14 cellular contexts compared by ENCODE assay signal in genomic region chr3:49023775-49024174, GRCh38. TPM values are rescaled to one million over a fixed set of nuclear protein-coding genes. Genes with fewer than 3 reads are reported as not detected.
DNase-seq lines count a peak whose midpoint lies in the region; ATAC-seq and TF ChIP-seq lines count a peak whose summit lies in the region.
"Had no signal": no experiment of that assay in that cellular context is flagged by ENCODE, and none has a peak within 500 bp of the region (broad histone marks: within the 10 kb centered on the region; RNA-seq: fewer than 3 reads in every experiment).

No MANE protein-coding gene starts in this region.

- peaks cover 41% of the 10 kb centered on the region for H3K4me1 Mint-ChIP-seq in T-helper 1 cell treated with Interleukin-12 subunit alpha and Interleukin-12 subunit beta and Interleukin-4 antibody, amounts not matched to agents 30 μg/mL and 1 μg/mL, for 36 hours (ENCODE audit: low read depth)
- H3K4me1 Mint-ChIP-seq in nephron: peaks cover 38% of the 10 kb centered on the region

- no peak for ATAC-seq in activated naive CD4-positive, alpha-beta T cell treated with anti-CD3 and anti-CD28 coated beads, Interleukin-2, amount 50 U/mL, for 72 hours

- H3K9me3 ChIP-seq in Karpas-422 (ENCODE audit: low read length): no peaks in the 10 kb centered on the region

- intact Hi-C loops in lower leg skin (cut with DNase I; ENCODE audit: low total_unique reads): no loop called here

- peaks cover 11% of the 10 kb centered on the region; the same call in 1 of the 2 replicates for H4K20me1 ChIP-seq in Karpas-422 (ENCODE audit: insufficient read depth, low read depth, low read length)

- peak overlapping the region; percentile 31 for H3K27ac Mint-ChIP-seq in T-helper 1 cell treated with Interleukin-12 subunit alpha and Interleukin-12 subunit beta and Interleukin-4 antibody, amounts not matched to agents 30 μg/mL and 1 μg/mL, for 36 hours
- peak overlapping the region; percentile 97 to 98 for H3K27ac Mint-ChIP-seq in activated naive CD4-positive, alpha-beta T cell treated with anti-CD3 and anti-CD28 coated beads, Interleukin-2, amount 50 U/mL, for 72 hours
- no peak overlapping the region for H3K27ac Mint-ChIP-seq in nephron

- no peaks in the 10 kb centered on the region for H3K27me3 ChIP-seq in Karpas-422 (ENCODE audit: low read length)

- H3K4me3 ChIP-seq in Karpas-422 (ENCODE audit: low read length) (peak overlapping the region; percentile 12; the same call in 1 of the 2 replicates), lower leg skin (ENCODE audit: low read depth, poor library complexity, severe bottlenecking) (no peak overlapping the region)

- peaks cover 76% of the 10 kb centered on the region for H3K79me2 ChIP-seq in Karpas-422 (ENCODE audit: low read length)

- H3K4me2 ChIP-seq in Karpas-422 (ENCODE audit: low read depth, low read length, poor library complexity, severe bottlenecking): peak overlapping the region; percentile 97

- TF ChIP-seq CTCF in nephron (IDR thresholded peaks at IDR 0.05; ENCODE audit: unreplicated experiment in 3 of 3): no peak
- TF ChIP-seq CTCF in lower leg skin (IDR thresholded peaks at IDR 0.05): no peak

- H3K9me3 Mint-ChIP-seq in T-helper 1 cell treated with Interleukin-12 subunit alpha and Interleukin-12 subunit beta and Interleukin-4 antibody, amounts not matched to agents 30 μg/mL and 1 μg/mL, for 36 hours: no peaks in the 10 kb centered on the region
- H3K9me3 Mint-ChIP-seq in activated naive CD4-positive, alpha-beta T cell treated with anti-CD3 and anti-CD28 coated beads, Interleukin-2, amount 50 U/mL, for 72 hours: no peaks in the 10 kb centered on the region
- H3K9me3 Mint-ChIP-seq in nephron: no peaks in the 10 kb centered on the region

- peaks cover 30% of the 10 kb centered on the region for H3K36me3 Mint-ChIP-seq in T-helper 1 cell treated with Interleukin-12 subunit alpha and Interleukin-12 subunit beta and Interleukin-4 antibody, amounts not matched to agents 30 μg/mL and 1 μg/mL, for 36 hours (ENCODE audit: low read depth)
- H3K36me3 Mint-ChIP-seq in activated naive CD4-positive, alpha-beta T cell treated with anti-CD3 and anti-CD28 coated beads, Interleukin-2, amount 50 U/mL, for 72 hours: peaks cover 69 to 76% of the 10 kb centered on the region in 2 donors
- peaks cover 38% of the 10 kb centered on the region for H3K36me3 Mint-ChIP-seq in nephron (ENCODE audit: low read depth)

- no peaks in the 10 kb centered on the region for H3K9me2 ChIP-seq in Karpas-422 (replicated peaks; ENCODE audit: insufficient read depth, low read length)

- WGBS in lower leg skin, 2 donors: 90 to 92% methylated on average over 4 of the region's 4 CpGs

- no peak for TF ChIP-seq POLR2A in lower leg skin (IDR thresholded peaks at IDR 0.05)

- peak overlapping the region; percentile 5; the same call in 1 of the 2 replicates for H3K9ac ChIP-seq in Karpas-422 (ENCODE audit: low read length)

- DNase-seq in T-helper 1 cell: no peak
- no peak for DNase-seq in Karpas-422
- DNase-seq in activated naive CD4-positive, alpha-beta T cell treated with anti-CD3 and anti-CD28 coated beads, Interleukin-2, amount 50 U/mL, for 72 hours (ENCODE audit: low spot score in 2 of 2): no peak
- no peak for DNase-seq in lower leg skin (ENCODE audit: low spot score in 2 of 2)
- DNase-seq in Ammon's horn (ENCODE audit: low spot score): no peak
- DNase-seq in NCI-H1417 (lab: John Stamatoyannopoulos, UW): no peak
- DNase-seq: 8988T; activated CD4-positive, alpha-beta T cell treated with anti-CD3 and anti-CD28 coated beads, Interleukin-2, amount 50 U/mL, for 4 hours; DMS 273 treated with DMSO at 0.1 percent for 48 hours; mammary epithelial cell; NCI-H2171 treated with DMSO at 0.1 percent for 48 hours; SW 1271 had no signal

- H3K36me3 ChIP-seq in Karpas-422 (ENCODE audit: insufficient read depth, low read length): peaks cover 38% of the 10 kb centered on the region

- H2AFZ ChIP-seq in Karpas-422 (ENCODE audit: low read length): no peak overlapping the region

- H3K4me1 ChIP-seq in Karpas-422 (ENCODE audit: low read length): peaks cover 76% of the 10 kb centered on the region

- peak overlapping the region; percentile 16; the same call in 1 of the 2 replicates for H3K27ac ChIP-seq in Karpas-422 (ENCODE audit: low read length)

- H3K4me3 Mint-ChIP-seq in T-helper 1 cell treated with Interleukin-12 subunit alpha and Interleukin-12 subunit beta and Interleukin-4 antibody, amounts not matched to agents 30 μg/mL and 1 μg/mL, for 36 hours: peak overlapping the region; percentile 94
- H3K4me3 Mint-ChIP-seq in nephron: peak overlapping the region; percentile 95 to 98 (median 96)

- H3K27me3 Mint-ChIP-seq in T-helper 1 cell treated with Interleukin-12 subunit alpha and Interleukin-12 subunit beta and Interleukin-4 antibody, amounts not matched to agents 30 μg/mL and 1 μg/mL, for 36 hours (ENCODE audit: low read depth): no peaks in the 10 kb centered on the region
- H3K27me3 Mint-ChIP-seq in nephron (ENCODE audit: low read depth): no peaks in the 10 kb centered on the region

RNA-seq across cellular contexts. Expression of gene NDUFAF3, which starts 1.9 kb away (rescaled TPM):
- total RNA-seq in Karpas-422 (2014; rRNA removed; shearing (Covaris generic); ENCODE audit: low replicate concordance): 228 and 279 TPM in 2 replicates
- 10 to 100 TPM; 60.3 to 80.8 TPM for total RNA-seq in activated naive CD4-positive, alpha-beta T cell treated with anti-CD3 and anti-CD28 coated beads, Interleukin-2, amount 50 U/mL, for 72 hours
- 10 to 100 TPM; 24.2 to 85.9 (median 65.0) TPM for total RNA-seq in lower leg skin

RNA-seq across cellular contexts. Expression of gene DALRD3, which starts 5.4 kb away (rescaled TPM):
- 44.8 and 53.4 TPM in 2 replicates for total RNA-seq in Karpas-422 (2014; rRNA removed; shearing (Covaris generic); ENCODE audit: low replicate concordance)
- total RNA-seq in activated naive CD4-positive, alpha-beta T cell treated with anti-CD3 and anti-CD28 coated beads, Interleukin-2, amount 50 U/mL, for 72 hours: 10 to 100 TPM; 22.9 to 27.1 TPM
- total RNA-seq in lower leg skin: 10 to 100 TPM; 51.5 to 78.4 (median 62.1) TPM

RNA-seq across cellular contexts. Expression of gene IMPDH2, which starts 5.4 kb away (rescaled TPM):
- 522 and 655 TPM in 2 replicates for total RNA-seq in Karpas-422 (2014; rRNA removed; shearing (Covaris generic); ENCODE audit: low replicate concordance)
- 100 to 1,000 TPM; 538 to 637 TPM for total RNA-seq in activated naive CD4-positive, alpha-beta T cell treated with anti-CD3 and anti-CD28 coated beads, Interleukin-2, amount 50 U/mL, for 72 hours
- total RNA-seq in lower leg skin: 100 to 1,000 TPM; 205 to 275 (median 222) TPM

RNA-seq across cellular contexts. Expression of gene WDR6, which starts 16.6 kb away (rescaled TPM):
- 82.1 and 110 TPM in 2 replicates for total RNA-seq in Karpas-422 (2014; rRNA removed; shearing (Covaris generic); ENCODE audit: low replicate concordance)
- total RNA-seq in activated naive CD4-positive, alpha-beta T cell treated with anti-CD3 and anti-CD28 coated beads, Interleukin-2, amount 50 U/mL, for 72 hours: 100 to 1,000 TPM; 140 to 173 TPM
- total RNA-seq in lower leg skin: 10 to 100 TPM; 39.5 to 86.9 (median 49.8) TPM

RNA-seq across cellular contexts. Expression of gene P4HTM, which starts 33.7 kb away (rescaled TPM):
- 36.1 and 86.7 TPM in 2 replicates for total RNA-seq in Karpas-422 (2014; rRNA removed; shearing (Covaris generic); ENCODE audit: low replicate concordance)
- total RNA-seq in activated naive CD4-positive, alpha-beta T cell treated with anti-CD3 and anti-CD28 coated beads, Interleukin-2, amount 50 U/mL, for 72 hours: 10 to 100 TPM; 24.3 to 33.3 TPM
- total RNA-seq in lower leg skin: 10 to 100 TPM; 23.4 to 41.9 (median 36.0) TPM

Comparison
In these comparisons a context has a peak if more than half of its experiments do, and no peak if none do; other contexts are left out.
1. H3K27ac Mint-ChIP-seq: peak in T-helper 1 cell treated with Interleukin-12 subunit alpha and Interleukin-12 subunit beta and Interleukin-4 antibody, amounts not matched to agents 30 μg/mL and 1 μg/mL, for 36 hours (single experiment) and activated naive CD4-positive, alpha-beta T cell treated with anti-CD3 and anti-CD28 coated beads, Interleukin-2, amount 50 U/mL, for 72 hours (2 of 2); none in nephron (0 of 3).